In the genomic region with DNA sequence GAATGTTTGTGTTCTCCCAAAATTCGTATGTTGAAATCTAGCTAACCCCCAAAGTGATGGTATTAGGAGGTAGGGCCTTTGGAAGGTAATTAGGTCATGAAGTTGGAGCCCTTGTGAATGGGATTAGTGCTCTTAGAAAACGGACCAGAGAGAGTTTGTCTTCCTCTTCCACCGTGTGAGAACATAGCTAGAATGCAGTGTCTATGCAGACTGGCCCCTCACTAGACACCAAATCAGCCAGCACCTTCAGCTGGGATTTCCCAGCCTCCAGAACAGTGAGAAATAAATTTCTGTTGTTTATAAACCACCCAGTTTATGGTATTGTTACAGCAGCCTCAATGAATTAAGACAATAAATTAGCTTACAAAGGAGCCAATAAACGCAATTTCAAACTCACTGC, we compare ENCODE assay signal across 24 cellular contexts. TPM values are rescaled to one million over a fixed set of nuclear protein-coding genes. Genes with fewer than 3 reads are reported as not detected.
A peak's percentile ranks its signal among the peaks of the same experiment; 100 is the strongest.
DNase-seq lines count a peak whose midpoint lies in the region; ATAC-seq and TF ChIP-seq lines count a peak whose summit lies in the region.
"Had no signal": no experiment of that assay in that cellular context is flagged by ENCODE, and none has a peak within 500 bp of the region (broad histone marks: within the 10 kb centered on the region; RNA-seq: fewer than 3 reads in every experiment).

No MANE protein-coding gene starts in this region.

- H3K4me3 ChIP-seq in effector memory CD4-positive, alpha-beta T cell (ENCODE audit: insufficient read depth, low read depth, low read length, poor library complexity, severe bottlenecking): no peak overlapping the region
- no peak overlapping the region for H3K4me3 ChIP-seq in suprapubic skin
- H3K4me3 ChIP-seq: BLaER1, right lobe of liver had no signal

- peaks cover 22% of the 10 kb centered on the region for H3K4me1 Mint-ChIP-seq in activated CD8-positive, alpha-beta T cell treated with anti-CD3 and anti-CD28 coated beads for 36 hours (ENCODE audit: low read depth)
- H3K4me1 Mint-ChIP-seq in activated CD8-positive, alpha-beta T cell treated with anti-CD3 and anti-CD28 coated beads, Interleukin-2, amount 10 ng/mL, durations not matched to agents 7 days and 5 days (ENCODE audit: low read depth): peaks cover 36% of the 10 kb centered on the region
- H3K4me1 Mint-ChIP-seq in CD4-positive, alpha-beta T cell (ENCODE audit: low read depth): peaks cover 49% of the 10 kb centered on the region

- peak overlapping the region; percentile 32 for H3K27ac Mint-ChIP-seq in activated CD8-positive, alpha-beta T cell treated with anti-CD3 and anti-CD28 coated beads for 36 hours
- no peak overlapping the region for H3K27ac Mint-ChIP-seq in activated CD8-positive, alpha-beta T cell treated with anti-CD3 and anti-CD28 coated beads, Interleukin-2, amount 10 ng/mL, durations not matched to agents 7 days and 5 days
- H3K27ac Mint-ChIP-seq in CD4-positive, alpha-beta T cell: peak overlapping the region; percentile 90
- H3K27ac Mint-ChIP-seq: memory B cell; progenitor cell of endocrine pancreas; stimulated activated memory B cell treated with anti-CD40 and anti-IgM and Interleukin-4, amounts not matched to agents 10 μg/mL and 1 μg/mL and 100 μg/mL, for 72 hours had no signal

- no peaks in the 10 kb centered on the region for H3K27me3 Mint-ChIP-seq in activated CD8-positive, alpha-beta T cell treated with anti-CD3 and anti-CD28 coated beads for 36 hours
- H3K27me3 Mint-ChIP-seq in activated CD8-positive, alpha-beta T cell treated with anti-CD3 and anti-CD28 coated beads, Interleukin-2, amount 10 ng/mL, durations not matched to agents 7 days and 5 days (ENCODE audit: low read depth): no peaks in the 10 kb centered on the region
- H3K27me3 Mint-ChIP-seq in CD4-positive, alpha-beta T cell: no peaks in the 10 kb centered on the region
- H3K27me3 Mint-ChIP-seq: memory B cell; progenitor cell of endocrine pancreas; stimulated activated memory B cell treated with anti-CD40 and anti-IgM and Interleukin-4, amounts not matched to agents 10 μg/mL and 1 μg/mL and 100 μg/mL, for 72 hours had no signal

- ATAC-seq in activated CD8-positive, alpha-beta T cell treated with anti-CD3 and anti-CD28 coated beads for 36 hours: no peak
- ATAC-seq in activated CD8-positive, alpha-beta T cell treated with anti-CD3 and anti-CD28 coated beads, Interleukin-2, amount 10 ng/mL, durations not matched to agents 7 days and 5 days: no peak
- peak; percentile 49 for ATAC-seq in CD4-positive, alpha-beta T cell (ENCODE audit: poor library complexity)
- ATAC-seq in HG03159 (IDR thresholded peaks at IDR 0.05; ENCODE audit: unreplicated experiment): no peak
- ATAC-seq: left lobe of liver; stimulated activated memory B cell treated with anti-CD40 and anti-IgM and Interleukin-4, amounts not matched to agents 10 μg/mL and 1 μg/mL and 100 μg/mL, for 72 hours had no signal

- no peaks in the 10 kb centered on the region for H3K9me3 Mint-ChIP-seq in activated CD8-positive, alpha-beta T cell treated with anti-CD3 and anti-CD28 coated beads for 36 hours
- no peaks in the 10 kb centered on the region for H3K9me3 Mint-ChIP-seq in activated CD8-positive, alpha-beta T cell treated with anti-CD3 and anti-CD28 coated beads, Interleukin-2, amount 10 ng/mL, durations not matched to agents 7 days and 5 days (ENCODE audit: insufficient read depth)
- H3K9me3 Mint-ChIP-seq in CD4-positive, alpha-beta T cell: no peaks in the 10 kb centered on the region
- H3K9me3 Mint-ChIP-seq: memory B cell; stimulated activated memory B cell treated with anti-CD40 and anti-IgM and Interleukin-4, amounts not matched to agents 10 μg/mL and 1 μg/mL and 100 μg/mL, for 72 hours had no signal

- WGBS in suprapubic skin: 91% methylated on average over 4 of the region's 4 CpGs

- CTCF ChIA-PET in activated CD8-positive, alpha-beta T cell treated with anti-CD3 and anti-CD28 coated beads for 36 hours (lab: Charles Lee): interaction anchor here (0.7 to 2.3 kb wide), 6 partner anchors 10 to 70 kb away, joined by 3 to 12 read pairs (median 4); no protein-coding TSS in a partner anchor
- CTCF ChIA-PET in activated CD8-positive, alpha-beta T cell treated with anti-CD3 and anti-CD28 coated beads, Interleukin-2, amount 10 ng/mL, durations not matched to agents 7 days and 5 days (lab: Charles Lee): interaction anchor here (0.8 to 2.9 kb wide), 10 partner anchors 11 to 57 kb away, joined by 3 to 21 read pairs (median 4); no protein-coding TSS in a partner anchor
- CTCF ChIA-PET in CD4-positive, alpha-beta T cell (lab: Charles Lee): interaction anchor here (0.6 to 1.1 kb wide), 4 partner anchors 41 to 466 kb away, joined by 3 to 4 read pairs (median 3); no protein-coding TSS in a partner anchor

- no peak for DNase-seq in activated CD8-positive, alpha-beta T cell treated with anti-CD3 and anti-CD28 coated beads for 36 hours
- no peak for DNase-seq in activated CD8-positive, alpha-beta T cell treated with anti-CD3 and anti-CD28 coated beads, Interleukin-2, amount 10 ng/mL, durations not matched to agents 7 days and 5 days
- no peak for DNase-seq in CD4-positive, alpha-beta T cell
- DNase-seq in NCI-H82 treated with DMSO at 0.1 percent for 48 hours (lab: John Stamatoyannopoulos, UW; ENCODE audit: unreplicated experiment) (peak; percentile 67), NCI-H2107 (lab: John Stamatoyannopoulos, UW) (no peak), suprapubic skin (ENCODE audit: low spot score in 2 of 2) (no peak)
- peak in 1 of 3 donors; percentile 1 for DNase-seq in effector memory CD4-positive, alpha-beta T cell
- DNase-seq: ACHN; activated CD4-positive, CD25-positive, alpha-beta regulatory T cell; HCEC 1CT; MM.1S; NCI-H1436; NCI-H446; right lobe of liver; stimulated activated CD4-positive, alpha-beta T cell treated with anti-CD3 and anti-CD28 coated beads, Interleukin-12 subunit alpha, Interleukin-12 subunit beta, amount 100 ng/mL, for 4 hours; stimulated activated CD4-positive, alpha-beta T cell treated with anti-CD3 and anti-CD28 coated beads, Interleukin-4, amount 100 ng/mL, for 1 hour; T1000 had no signal

- H3K4me3 Mint-ChIP-seq in activated CD8-positive, alpha-beta T cell treated with anti-CD3 and anti-CD28 coated beads for 36 hours: no peak overlapping the region
- no peak overlapping the region for H3K4me3 Mint-ChIP-seq in activated CD8-positive, alpha-beta T cell treated with anti-CD3 and anti-CD28 coated beads, Interleukin-2, amount 10 ng/mL, durations not matched to agents 7 days and 5 days
- H3K4me3 Mint-ChIP-seq in CD4-positive, alpha-beta T cell: peak overlapping the region; percentile 39
- H3K4me3 Mint-ChIP-seq: memory B cell; stimulated activated memory B cell treated with anti-CD40 and anti-IgM and Interleukin-4, amounts not matched to agents 10 μg/mL and 1 μg/mL and 100 μg/mL, for 72 hours had no signal

- TF ChIP-seq CTCF in activated CD8-positive, alpha-beta T cell treated with anti-CD3 and anti-CD28 coated beads for 36 hours (IDR thresholded peaks at IDR 0.05): no peak
- no peak for TF ChIP-seq CTCF in CD4-positive, alpha-beta T cell (IDR thresholded peaks at IDR 0.05)
- TF ChIP-seq CTCF in suprapubic skin (IDR thresholded peaks at IDR 0.05): no peak

- H3K36me3 ChIP-seq in effector memory CD4-positive, alpha-beta T cell (ENCODE audit: control insufficient read depth, insufficient read depth, low read length): no peaks in the 10 kb centered on the region
- H3K36me3 ChIP-seq in suprapubic skin: peaks cover 4% of the 10 kb centered on the region
- H3K36me3 ChIP-seq: neutrophil had no signal

- H3K27ac ChIP-seq in CD4-positive, alpha-beta T cell (ENCODE audit: low read depth, low read length): peak overlapping the region; percentile 19
- H3K27ac ChIP-seq in effector memory CD4-positive, alpha-beta T cell (ENCODE audit: insufficient read depth, low read length, poor library complexity, severe bottlenecking): peak overlapping the region; percentile 33
- H3K27ac ChIP-seq in suprapubic skin: no peak overlapping the region
- H3K27ac ChIP-seq: BLaER1, neutrophil, right lobe of liver had no signal

- intact Hi-C loops in activated CD8-positive, alpha-beta T cell treated with anti-CD3 and anti-CD28 coated beads for 36 hours (cut with micrococcal nuclease): no loop called here
- intact Hi-C loops in CD4-positive, alpha-beta T cell (cut with DNase I, micrococcal nuclease): loop anchor here in 1 of 2 experiments (5.0 kb wide), 1 partner anchor 37 kb away; no protein-coding TSS in a partner anchor

- POLR2A ChIA-PET in activated CD8-positive, alpha-beta T cell treated with anti-CD3 and anti-CD28 coated beads for 36 hours (lab: Charles Lee): no interaction called here
- POLR2A ChIA-PET in activated CD8-positive, alpha-beta T cell treated with anti-CD3 and anti-CD28 coated beads, Interleukin-2, amount 10 ng/mL, durations not matched to agents 7 days and 5 days (lab: Charles Lee): interaction anchor here (0.7 to 1.9 kb wide), 4 partner anchors 16 to 47 kb away, joined by 3 to 5 read pairs (median 4); no protein-coding TSS in a partner anchor
- POLR2A ChIA-PET in CD4-positive, alpha-beta T cell (lab: Charles Lee): interaction anchor here (1.3 kb wide), 1 partner anchor 40 kb away, joined by 5 read pairs; no protein-coding TSS in a partner anchor

- peaks cover 7% of the 10 kb centered on the region for H3K4me1 ChIP-seq in effector memory CD4-positive, alpha-beta T cell (ENCODE audit: control insufficient read depth, insufficient read depth, low read length, poor library complexity, severe bottlenecking)
- H3K4me1 ChIP-seq in suprapubic skin: peaks cover 3% of the 10 kb centered on the region
- H3K4me1 ChIP-seq: BLaER1, right lobe of liver had no signal

- peaks cover 6% of the 10 kb centered on the region for H3K36me3 Mint-ChIP-seq in activated CD8-positive, alpha-beta T cell treated with anti-CD3 and anti-CD28 coated beads for 36 hours (ENCODE audit: low read depth)
- H3K36me3 Mint-ChIP-seq in activated CD8-positive, alpha-beta T cell treated with anti-CD3 and anti-CD28 coated beads, Interleukin-2, amount 10 ng/mL, durations not matched to agents 7 days and 5 days (ENCODE audit: low read depth): peaks cover 26% of the 10 kb centered on the region
- peaks cover 22% of the 10 kb centered on the region for H3K36me3 Mint-ChIP-seq in CD4-positive, alpha-beta T cell (ENCODE audit: low read depth)

- no peak for TF ChIP-seq EP300 in suprapubic skin (IDR thresholded peaks at IDR 0.05)

- H3K27me3 ChIP-seq in CD4-positive, alpha-beta T cell (ENCODE audit: control insufficient read depth, insufficient read depth, low read length): no peaks in the 10 kb centered on the region
- no peaks in the 10 kb centered on the region for H3K27me3 ChIP-seq in effector memory CD4-positive, alpha-beta T cell (replicated peaks; ENCODE audit: control insufficient read depth, insufficient read depth, low read length, poor library complexity, severe bottlenecking)
- H3K27me3 ChIP-seq in suprapubic skin: no peaks in the 10 kb centered on the region
- H3K27me3 ChIP-seq: BLaER1, neutrophil, right lobe of liver had no signal

- no peaks in the 10 kb centered on the region for H3K9me3 ChIP-seq in CD4-positive, alpha-beta T cell (ENCODE audit: control insufficient read depth, low read length)
- no peaks in the 10 kb centered on the region for H3K9me3 ChIP-seq in effector memory CD4-positive, alpha-beta T cell (ENCODE audit: control insufficient read depth, low read length)
- no peaks in the 10 kb centered on the region for H3K9me3 ChIP-seq in suprapubic skin
- H3K9me3 ChIP-seq: neutrophil, right lobe of liver had no signal

- TF ChIP-seq POLR2A in suprapubic skin (IDR thresholded peaks at IDR 0.05): no peak

RNA-seq across cellular contexts. Expression of a gene that starts 58.0 kb away (rescaled TPM):
- 10 to 100 TPM; 22.8 to 30.9 TPM for total RNA-seq in activated CD8-positive, alpha-beta T cell treated with anti-CD3 and anti-CD28 coated beads for 36 hours
- total RNA-seq in activated CD8-positive, alpha-beta T cell treated with anti-CD3 and anti-CD28 coated beads, Interleukin-2, amount 10 ng/mL, durations not matched to agents 7 days and 5 days: 10 to 100 TPM; 27.0 to 36.1 TPM
- total RNA-seq in CD4-positive, alpha-beta T cell: 10 to 100 TPM; 50.9 to 53.3 TPM
- total RNA-seq in suprapubic skin: 100 to 1,000 TPM in 2 of 4 donors, 10 to 100 TPM in 2; 52.1 to 124 (median 83.5) TPM

RNA-seq across cellular contexts. Expression of a gene that starts 58.4 kb away (rescaled TPM):
- 10 to 100 TPM; 17.3 to 17.5 TPM for total RNA-seq in activated CD8-positive, alpha-beta T cell treated with anti-CD3 and anti-CD28 coated beads for 36 hours
- total RNA-seq in activated CD8-positive, alpha-beta T cell treated with anti-CD3 and anti-CD28 coated beads, Interleukin-2, amount 10 ng/mL, durations not matched to agents 7 days and 5 days: 10 to 100 TPM; 19.3 to 19.4 TPM
- 10 to 100 TPM; 12.8 to 14.2 TPM for total RNA-seq in CD4-positive, alpha-beta T cell
- 10 to 100 TPM; 14.1 to 26.2 (median 24.1) TPM for total RNA-seq in suprapubic skin
